ENCODE assay signal across 2 cellular contexts in genomic region chr15:81296218-81296617, GRCh38.
TF ChIP-seq lines count a peak whose summit lies in the region.

No MANE protein-coding gene starts in this region.

TF ChIP-seq in liver, 16 proteins besides CTCF, POLR2A, EP300 and RAD21:
- TF ChIP-seq EGR1 (IDR thresholded peaks at IDR 0.05; ENCODE audit: low read depth in 2 of 2): no peak
- TF ChIP-seq HNF4G (IDR thresholded peaks at IDR 0.05): no peak
- no peak for TF ChIP-seq JUND (IDR thresholded peaks at IDR 0.05)
- no peak for TF ChIP-seq MAX (IDR thresholded peaks at IDR 0.05)
- no peak for TF ChIP-seq REST (IDR thresholded peaks at IDR 0.05)
- no peak for TF ChIP-seq NR2F2 (IDR thresholded peaks at IDR 0.05)
- TF ChIP-seq GABPA (IDR thresholded peaks at IDR 0.05 in 1 of 2, conservative IDR thresholded peaks at IDR 0.05 in 1 of 2): no peak
- no peak for TF ChIP-seq TAF1 (conservative IDR thresholded peaks at IDR 0.05)
- TF ChIP-seq SP1 (IDR thresholded peaks at IDR 0.05): no peak
- no peak for TF ChIP-seq RXRA (IDR thresholded peaks at IDR 0.05)
- no peak for TF ChIP-seq FOXA2 (IDR thresholded peaks at IDR 0.05)
- no peak for TF ChIP-seq FOXA1 (IDR thresholded peaks at IDR 0.05)

TF ChIP-seq in HepG2, 621 proteins besides CTCF, POLR2A, EP300 and RAD21:
- TF ChIP-seq TRAFD1 (CRISPR knock-in tag; IDR thresholded peaks at IDR 0.05; ENCODE audit: borderline replicate concordance) (no peak), ZNF570 (CRISPR knock-in tag; IDR thresholded peaks at IDR 0.05; ENCODE audit: borderline replicate concordance) (no peak), ZNF326 (CRISPR knock-in tag; IDR thresholded peaks at IDR 0.05; ENCODE audit: borderline replicate concordance) (no peak), ZNF577 (CRISPR knock-in tag; IDR thresholded peaks at IDR 0.05; ENCODE audit: borderline replicate concordance, low read depth) (no peak), SCMH1 (CRISPR knock-in tag; IDR thresholded peaks at IDR 0.05; ENCODE audit: borderline replicate concordance) (no peak), ZNF17 (CRISPR knock-in tag; IDR thresholded peaks at IDR 0.05) (no peak), MZF1 (CRISPR knock-in tag; IDR thresholded peaks at IDR 0.05; ENCODE audit: borderline replicate concordance) (no peak), XRCC5 (optimal IDR thresholded peaks at IDR 0.05; ENCODE audit: low read length) (no peak)
